In the genomic region with DNA sequence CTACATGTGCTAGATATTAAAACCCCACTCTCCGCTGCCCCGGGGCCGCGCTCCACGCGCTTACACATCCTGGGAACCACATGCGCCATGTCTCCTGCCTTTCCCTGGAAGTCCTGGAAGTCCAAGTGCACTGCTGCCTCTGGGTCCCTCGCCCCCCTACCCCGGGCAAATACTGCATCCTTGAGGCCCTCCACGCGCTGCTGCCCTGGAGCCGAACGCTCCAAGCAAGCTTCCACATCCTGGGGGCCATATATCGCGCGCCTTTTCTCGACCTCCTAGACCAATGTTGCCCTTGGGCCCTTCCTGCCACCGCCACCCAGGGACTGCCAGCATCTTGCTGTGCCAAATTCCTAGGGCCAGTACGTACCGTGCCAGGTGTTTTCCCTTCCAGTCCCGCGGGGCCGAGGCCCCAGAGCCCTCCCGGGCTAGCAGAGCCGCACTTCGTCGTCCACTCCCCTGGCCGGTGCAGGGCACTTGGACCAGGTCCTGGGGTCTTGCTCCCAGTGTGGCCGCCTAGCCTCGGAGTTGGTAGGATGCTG, we compare ENCODE assay signal across 9 cellular contexts. TPM values are rescaled to one million over a fixed set of nuclear protein-coding genes. Genes with fewer than 3 reads are reported as not detected.
DNase-seq lines count a peak whose midpoint lies in the region; ATAC-seq and TF ChIP-seq lines count a peak whose summit lies in the region.
"Had no signal": no experiment of that assay in that cellular context is flagged by ENCODE, and none has a peak within 500 bp of the region (broad histone marks: within the 10 kb centered on the region; RNA-seq: fewer than 3 reads in every experiment).

No MANE protein-coding gene starts in this region.

- no peak for TF ChIP-seq EP300 in upper lobe of left lung (IDR thresholded peaks at IDR 0.05)

- H3K9me3 Mint-ChIP-seq in activated T-cell treated with anti-CD3 and anti-CD28 coated beads, Interleukin-2, amount 50 U/mL, for 72 hours, result no peaks in the 10 kb centered on the region
- H3K9me3 Mint-ChIP-seq in memory B cell, result no peaks in the 10 kb centered on the region

- H3K36me3 Mint-ChIP-seq in activated T-cell treated with anti-CD3 and anti-CD28 coated beads, Interleukin-2, amount 50 U/mL, for 72 hours (ENCODE audit: insufficient read depth in 2 of 2), result no peaks in the 10 kb centered on the region
- H3K36me3 Mint-ChIP-seq in memory B cell, result no peaks in the 10 kb centered on the region

- peaks cover 8 to 17% (median 15%) of the 10 kb centered on the region in 4 donors for H3K4me1 ChIP-seq in upper lobe of left lung

- H3K4me3 Mint-ChIP-seq in activated T-cell treated with anti-CD3 and anti-CD28 coated beads, Interleukin-2, amount 50 U/mL, for 72 hours, result peak overlapping the region; percentile 70 to 72
- peak overlapping the region; percentile 79 for H3K4me3 Mint-ChIP-seq in memory B cell

- H3K27me3 Mint-ChIP-seq in activated T-cell treated with anti-CD3 and anti-CD28 coated beads, Interleukin-2, amount 50 U/mL, for 72 hours (ENCODE audit: low read depth), result peaks cover 80% of the 10 kb centered on the region
- peaks cover 29% of the 10 kb centered on the region for H3K27me3 Mint-ChIP-seq in memory B cell

- no peak for TF ChIP-seq CTCF in astrocyte of the spinal cord (IDR thresholded peaks at IDR 0.05; ENCODE audit: low read depth, low read length)
- TF ChIP-seq CTCF in upper lobe of left lung (IDR thresholded peaks at IDR 0.05), result no peak

- ATAC-seq in activated T-cell treated with anti-CD3 and anti-CD28 coated beads, Interleukin-2, amount 50 U/mL, for 72 hours (replicated peaks in 1 of 2), result no peak
- ATAC-seq in memory B cell (ENCODE audit: low read depth), result no peak
- no peak for ATAC-seq in upper lobe of left lung (ENCODE audit: low FRiP score in 2 of 2)
- no peak for ATAC-seq in GM19397 (IDR thresholded peaks at IDR 0.05; ENCODE audit: unreplicated experiment)

- H3K4me1 Mint-ChIP-seq in activated T-cell treated with anti-CD3 and anti-CD28 coated beads, Interleukin-2, amount 50 U/mL, for 72 hours (ENCODE audit: low read depth), result peaks cover 13% of the 10 kb centered on the region
- H3K4me1 Mint-ChIP-seq in memory B cell, result peaks cover 10% of the 10 kb centered on the region

- H3K27ac Mint-ChIP-seq in activated T-cell treated with anti-CD3 and anti-CD28 coated beads, Interleukin-2, amount 50 U/mL, for 72 hours, result no peak overlapping the region
- H3K27ac Mint-ChIP-seq in memory B cell, result no peak overlapping the region

- no peaks in the 10 kb centered on the region for H3K9me3 ChIP-seq in upper lobe of left lung

- H3K27me3 ChIP-seq in upper lobe of left lung, result peaks cover 0 to 24% (median 14%) of the 10 kb centered on the region in 4 donors

- H3K27ac ChIP-seq in upper lobe of left lung, result no peak overlapping the region

- H3K4me3 ChIP-seq in astrocyte of the spinal cord (ENCODE audit: low read depth, low read length) (peak overlapping the region; percentile 78), upper lobe of left lung (peak overlapping the region in 3 of 4 donors; percentile 38 to 50 (median 44))

- 24 to 25% methylated on average over 7 to 30 of the region's 30 CpGs for WGBS in upper lobe of left lung, 2 donors

- DNase-seq in activated T-cell treated with anti-CD3 and anti-CD28 coated beads, Interleukin-2, amount 50 U/mL, for 72 hours, result no peak
- DNase-seq in activated T-cell treated with anti-CD3 and anti-CD28 coated beads for 4 hours, result no peak
- DNase-seq in astrocyte of the spinal cord (ENCODE audit: low read depth, low spot score), result no peak
- DNase-seq in memory B cell (ENCODE audit: low spot score in 2 of 2), result no peak
- DNase-seq in upper lobe of left lung, result peak in 1 of 2 donors; percentile 83
- no peak for DNase-seq in SW 1271 (lab: John Stamatoyannopoulos, UW)
- no peak for DNase-seq in NCI-H1048 (lab: John Stamatoyannopoulos, UW)
- DNase-seq: effector CD4-positive, alpha-beta T cell had no signal

- no peaks in the 10 kb centered on the region for H3K36me3 ChIP-seq in upper lobe of left lung

- no peak for TF ChIP-seq POLR2A in upper lobe of left lung (IDR thresholded peaks at IDR 0.05)

- in situ Hi-C loops in astrocyte of the spinal cord (cut with HindIII; ENCODE audit: low sequenced_read_pairs), result no loop called here

RNA-seq across cellular contexts. Expression of a gene that starts 0.8 kb away (rescaled TPM):
- 1 to 10 TPM; 1.6 to 4.0 TPM for total RNA-seq in activated T-cell treated with anti-CD3 and anti-CD28 coated beads, Interleukin-2, amount 50 U/mL, for 72 hours
- under 1 TPM in 4 of 6 donors, not detected in 2; 0.17 to 0.37 (median 0.25) TPM for total RNA-seq in upper lobe of left lung
